ENCODE assay signal across 1 cellular context in the genomic region with DNA sequence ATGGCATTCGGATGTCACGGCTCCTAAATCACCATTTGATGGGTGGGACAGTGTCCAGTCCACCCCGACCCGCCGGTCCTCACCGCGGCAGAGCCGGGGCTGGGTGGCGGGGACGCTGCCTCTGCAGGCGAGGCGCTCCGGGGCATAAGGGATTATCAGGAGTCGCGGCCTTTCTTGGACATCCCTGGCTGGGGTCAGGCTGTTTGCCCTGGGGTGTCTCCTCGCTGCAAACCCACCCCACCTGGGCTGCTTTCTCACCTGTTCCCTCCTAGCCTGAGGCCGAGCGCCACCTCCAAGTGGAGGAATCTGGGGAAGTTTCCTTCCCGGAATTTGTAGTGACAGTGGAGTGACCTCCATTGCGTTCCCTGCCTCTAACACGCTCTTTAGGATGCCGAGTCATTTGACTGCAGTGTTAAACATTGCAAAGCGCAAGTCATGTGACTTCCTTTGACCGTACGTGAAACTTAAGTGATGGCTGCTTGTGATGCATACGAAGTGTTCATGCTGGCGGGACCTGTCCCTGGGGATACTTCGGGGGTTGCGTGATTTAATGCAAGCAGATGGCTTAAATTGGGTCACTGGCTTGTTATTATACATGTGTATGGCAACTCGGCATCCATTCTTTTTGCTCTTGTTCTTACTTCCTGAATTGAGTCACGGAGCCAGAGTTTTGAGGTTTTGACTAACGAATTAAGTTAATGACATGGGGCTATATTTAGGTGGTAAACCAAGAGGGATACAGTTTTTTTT.
A peak's percentile ranks its signal among the peaks of the same experiment; 100 is the strongest.
TF ChIP-seq lines count a peak whose summit lies in the region.

No MANE protein-coding gene starts in this region.

TF ChIP-seq in K562, 482 proteins besides CTCF, POLR2A, EP300 and RAD21 (continued from another document and continues in another):
- TF ChIP-seq, protein P1, sequence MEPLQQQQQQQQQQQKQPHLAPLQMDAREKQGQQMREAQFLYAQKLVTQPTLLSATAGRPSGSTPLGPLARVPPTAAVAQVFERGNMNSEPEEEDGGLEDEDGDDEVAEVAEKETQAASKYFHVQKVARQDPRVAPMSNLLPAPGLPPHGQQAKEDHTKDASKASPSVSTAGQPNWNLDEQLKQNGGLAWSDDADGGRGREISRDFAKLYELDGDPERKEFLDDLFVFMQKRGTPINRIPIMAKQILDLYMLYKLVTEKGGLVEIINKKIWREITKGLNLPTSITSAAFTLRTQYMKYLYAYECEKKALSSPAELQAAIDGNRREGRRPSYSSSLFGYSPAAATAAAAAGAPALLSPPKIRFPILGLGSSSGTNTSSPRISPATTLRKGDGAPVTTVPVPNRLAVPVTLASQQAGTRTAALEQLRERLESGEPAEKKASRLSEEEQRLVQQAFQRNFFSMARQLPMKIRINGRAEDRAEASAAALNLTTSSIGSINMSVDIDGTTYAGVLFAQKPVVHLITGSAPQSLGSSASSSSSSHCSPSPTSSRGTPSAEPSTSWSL (CRISPR knock-in tag; IDR thresholded peaks at IDR 0.05; ENCODE audit: borderline replicate concordance): peak; percentile 64; the same call in 1 of the 2 replicates
- TF ChIP-seq PYGO2 (tag; IDR thresholded peaks at IDR 0.05) (no peak), HEY1 (CRISPR knock-in tag; IDR thresholded peaks at IDR 0.05; ENCODE audit: borderline replicate concordance) (no peak; the same call in none of the 2 replicates), ETS2 (tag; IDR thresholded peaks at IDR 0.05; ENCODE audit: borderline replicate concordance, poor library complexity, severe bottlenecking) (no peak), NFIC (IDR thresholded peaks at IDR 0.05) (no peak), THRAP3 (IDR thresholded peaks at IDR 0.05; ENCODE audit: borderline replicate concordance) (no peak), RBM17 (IDR thresholded peaks at IDR 0.05; ENCODE audit: borderline replicate concordance, low read depth, low read length) (no peak), SMARCC2 (IDR thresholded peaks at IDR 0.05; ENCODE audit: low read depth) (no peak), ZBTB26 (CRISPR knock-in tag; IDR thresholded peaks at IDR 0.05) (no peak), NR2C2 (CRISPR knock-in tag; IDR thresholded peaks at IDR 0.05) (0 out of 2 replicates have a peak, but pooled peaks have one; percentile 11), NR2C2 (tag; IDR thresholded peaks at IDR 0.05) (peak; percentile 83), ZSCAN29 (IDR thresholded peaks at IDR 0.05) (no peak), SIX5 (IDR thresholded peaks at IDR 0.05; ENCODE audit: borderline replicate concordance in 1 of 2, insufficient read depth in 1 of 2, low read depth in 1 of 2, low read length in 2 of 2) (no peak), SMAD3 (CRISPR knock-in tag; conservative IDR thresholded peaks at IDR 0.05) (peak; percentile 57; the same call in 1 of the 2 replicates), ZNF165 (CRISPR knock-in tag; IDR thresholded peaks at IDR 0.05; ENCODE audit: borderline replicate concordance) (no peak), TCFL5 (CRISPR knock-in tag; conservative IDR thresholded peaks at IDR 0.05) (peak; percentile 13; the same call in 1 of the 2 replicates), HNRNPK (IDR thresholded peaks at IDR 0.05; ENCODE audit: low read depth, low read length, poor library complexity, severe bottlenecking) (no peak), POLR3G (IDR thresholded peaks at IDR 0.05; ENCODE audit: extremely low read depth, insufficient read length, insufficient replicate concordance) (no peak), CCAR2 (IDR thresholded peaks at IDR 0.05; ENCODE audit: low read depth, low read length) (no peak), ZNF584 (CRISPR knock-in tag; IDR thresholded peaks at IDR 0.05; ENCODE audit: low read depth) (0 out of 2 replicates have a peak, but pooled peaks have one; percentile 21), ATF1 (CRISPR knock-in tag; IDR thresholded peaks at IDR 0.05) (no peak), ATF1 (tag; IDR thresholded peaks at IDR 0.05) (peak; percentile 78), ELF1 (tag; IDR thresholded peaks at IDR 0.05) (no peak; the same call in none of the 2 replicates), RBFOX2 (IDR thresholded peaks at IDR 0.05; ENCODE audit: low read depth, low read length) (peak; percentile 90), TCF15 (CRISPR knock-in tag; IDR thresholded peaks at IDR 0.05) (0 out of 2 replicates have a peak, but pooled peaks have one; percentile 75), ZNF699 (CRISPR knock-in tag; IDR thresholded peaks at IDR 0.05; ENCODE audit: insufficient replicate concordance) (no peak), TCF7L2 (IDR thresholded peaks at IDR 0.05; ENCODE audit: low read depth, low read length) (no peak), PCBP1 (IDR thresholded peaks at IDR 0.05; ENCODE audit: low read depth, low read length, poor library complexity, severe bottlenecking) (peak; percentile 12), TAF15 (IDR thresholded peaks at IDR 0.05; ENCODE audit: low read depth, low read length) (no peak), TEAD2 (tag; IDR thresholded peaks at IDR 0.05) (no peak; the same call in 1 of the 2 replicates), CCNT2 (IDR thresholded peaks at IDR 0.05; ENCODE audit: borderline replicate concordance, extremely low read depth, insufficient read length, low read depth, low read length) (no peak), SETDB1 (IDR thresholded peaks at IDR 0.05; ENCODE audit: low read length) (no peak), ZFP1 (CRISPR knock-in tag; IDR thresholded peaks at IDR 0.05) (no peak), NR2C1 (IDR thresholded peaks at IDR 0.05) (peak; percentile 73), NR2C1 (tag; IDR thresholded peaks at IDR 0.05) (peak; percentile 13; the same call in 1 of the 2 replicates), ZNF384 (IDR thresholded peaks at IDR 0.05; ENCODE audit: low read depth, low read length) (no peak), JUNB (CRISPR knock-in tag; conservative IDR thresholded peaks at IDR 0.05) (no peak), UBTF (IDR thresholded peaks at IDR 0.05; ENCODE audit: borderline replicate concordance in 1 of 2, low read depth in 2 of 2, low read length in 2 of 2) (peak in 1 of 2 experiments; percentile 41; a peak in 1 of 4 replicates), STAT6 (CRISPR knock-in tag; IDR thresholded peaks at IDR 0.05) (0 out of 2 replicates have a peak, but pooled peaks have one; percentile 83), RFX5 (IDR thresholded peaks at IDR 0.05; ENCODE audit: low read depth, low read length) (no peak)
- TF ChIP-seq, protein P2, sequence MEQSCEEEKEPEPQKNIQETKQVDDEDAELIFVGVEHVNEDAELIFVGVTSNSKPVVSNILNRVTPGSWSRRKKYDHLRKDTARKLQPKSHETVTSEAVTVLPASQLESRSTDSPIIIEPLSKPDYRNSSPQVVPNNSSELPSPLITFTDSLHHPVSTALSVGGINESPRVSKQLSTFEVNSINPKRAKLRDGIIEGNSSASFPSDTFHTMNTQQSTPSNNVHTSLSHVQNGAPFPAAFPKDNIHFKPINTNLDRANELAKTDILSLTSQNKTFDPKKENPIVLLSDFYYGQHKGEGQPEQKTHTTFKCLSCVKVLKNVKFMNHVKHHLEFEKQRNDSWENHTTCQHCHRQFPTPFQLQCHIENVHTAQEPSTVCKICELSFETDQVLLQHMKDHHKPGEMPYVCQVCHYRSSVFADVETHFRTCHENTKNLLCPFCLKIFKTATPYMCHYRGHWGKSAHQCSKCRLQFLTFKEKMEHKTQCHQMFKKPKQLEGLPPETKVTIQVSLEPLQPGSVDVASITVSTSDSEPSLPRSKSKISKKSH (CRISPR knock-in tag; IDR thresholded peaks at IDR 0.05): no peak
- TF ChIP-seq, protein P3, sequence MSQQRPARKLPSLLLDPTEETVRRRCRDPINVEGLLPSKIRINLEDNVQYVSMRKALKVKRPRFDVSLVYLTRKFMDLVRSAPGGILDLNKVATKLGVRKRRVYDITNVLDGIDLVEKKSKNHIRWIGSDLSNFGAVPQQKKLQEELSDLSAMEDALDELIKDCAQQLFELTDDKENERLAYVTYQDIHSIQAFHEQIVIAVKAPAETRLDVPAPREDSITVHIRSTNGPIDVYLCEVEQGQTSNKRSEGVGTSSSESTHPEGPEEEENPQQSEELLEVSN (IDR thresholded peaks at IDR 0.05; ENCODE audit: borderline replicate concordance in 1 of 2, extremely low read depth in 1 of 2, insufficient read depth in 1 of 2, insufficient read length in 1 of 2, low read depth in 1 of 2, low read length in 1 of 2, poor library complexity in 1 of 2, severe bottlenecking in 1 of 2): peak in 1 of 2 experiments; percentile 43
- TF ChIP-seq, protein P4, sequence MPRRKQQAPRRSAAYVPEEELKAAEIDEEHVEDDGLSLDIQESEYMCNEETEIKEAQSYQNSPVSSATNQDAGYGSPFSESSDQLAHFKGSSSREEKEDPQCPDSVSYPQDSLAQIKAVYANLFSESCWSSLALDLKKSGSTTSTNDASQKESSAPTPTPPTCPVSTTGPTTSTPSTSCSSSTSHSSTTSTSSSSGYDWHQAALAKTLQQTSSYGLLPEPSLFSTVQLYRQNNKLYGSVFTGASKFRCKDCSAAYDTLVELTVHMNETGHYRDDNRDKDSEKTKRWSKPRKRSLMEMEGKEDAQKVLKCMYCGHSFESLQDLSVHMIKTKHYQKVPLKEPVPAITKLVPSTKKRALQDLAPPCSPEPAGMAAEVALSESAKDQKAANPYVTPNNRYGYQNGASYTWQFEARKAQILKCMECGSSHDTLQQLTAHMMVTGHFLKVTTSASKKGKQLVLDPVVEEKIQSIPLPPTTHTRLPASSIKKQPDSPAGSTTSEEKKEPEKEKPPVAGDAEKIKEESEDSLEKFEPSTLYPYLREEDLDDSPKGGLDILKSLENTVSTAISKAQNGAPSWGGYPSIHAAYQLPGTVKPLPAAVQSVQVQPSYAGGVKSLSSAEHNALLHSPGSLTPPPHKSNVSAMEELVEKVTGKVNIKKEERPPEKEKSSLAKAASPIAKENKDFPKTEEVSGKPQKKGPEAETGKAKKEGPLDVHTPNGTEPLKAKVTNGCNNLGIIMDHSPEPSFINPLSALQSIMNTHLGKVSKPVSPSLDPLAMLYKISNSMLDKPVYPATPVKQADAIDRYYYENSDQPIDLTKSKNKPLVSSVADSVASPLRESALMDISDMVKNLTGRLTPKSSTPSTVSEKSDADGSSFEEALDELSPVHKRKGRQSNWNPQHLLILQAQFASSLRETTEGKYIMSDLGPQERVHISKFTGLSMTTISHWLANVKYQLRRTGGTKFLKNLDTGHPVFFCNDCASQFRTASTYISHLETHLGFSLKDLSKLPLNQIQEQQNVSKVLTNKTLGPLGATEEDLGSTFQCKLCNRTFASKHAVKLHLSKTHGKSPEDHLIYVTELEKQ (CRISPR knock-in tag; IDR thresholded peaks at IDR 0.05): 0 out of 2 replicates have a peak, but pooled peaks have one; percentile 20
- TF ChIP-seq, protein P5, sequence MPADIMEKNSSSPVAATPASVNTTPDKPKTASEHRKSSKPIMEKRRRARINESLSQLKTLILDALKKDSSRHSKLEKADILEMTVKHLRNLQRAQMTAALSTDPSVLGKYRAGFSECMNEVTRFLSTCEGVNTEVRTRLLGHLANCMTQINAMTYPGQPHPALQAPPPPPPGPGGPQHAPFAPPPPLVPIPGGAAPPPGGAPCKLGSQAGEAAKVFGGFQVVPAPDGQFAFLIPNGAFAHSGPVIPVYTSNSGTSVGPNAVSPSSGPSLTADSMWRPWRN (IDR thresholded peaks at IDR 0.05; ENCODE audit: low read depth): no peak
- TF ChIP-seq, protein P6, sequence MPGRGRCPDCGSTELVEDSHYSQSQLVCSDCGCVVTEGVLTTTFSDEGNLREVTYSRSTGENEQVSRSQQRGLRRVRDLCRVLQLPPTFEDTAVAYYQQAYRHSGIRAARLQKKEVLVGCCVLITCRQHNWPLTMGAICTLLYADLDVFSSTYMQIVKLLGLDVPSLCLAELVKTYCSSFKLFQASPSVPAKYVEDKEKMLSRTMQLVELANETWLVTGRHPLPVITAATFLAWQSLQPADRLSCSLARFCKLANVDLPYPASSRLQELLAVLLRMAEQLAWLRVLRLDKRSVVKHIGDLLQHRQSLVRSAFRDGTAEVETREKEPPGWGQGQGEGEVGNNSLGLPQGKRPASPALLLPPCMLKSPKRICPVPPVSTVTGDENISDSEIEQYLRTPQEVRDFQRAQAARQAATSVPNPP (IDR thresholded peaks at IDR 0.05; ENCODE audit: borderline replicate concordance, insufficient read depth, insufficient read length): no peak
